ENCODE assay signal across 37 cellular contexts in the genomic region with DNA sequence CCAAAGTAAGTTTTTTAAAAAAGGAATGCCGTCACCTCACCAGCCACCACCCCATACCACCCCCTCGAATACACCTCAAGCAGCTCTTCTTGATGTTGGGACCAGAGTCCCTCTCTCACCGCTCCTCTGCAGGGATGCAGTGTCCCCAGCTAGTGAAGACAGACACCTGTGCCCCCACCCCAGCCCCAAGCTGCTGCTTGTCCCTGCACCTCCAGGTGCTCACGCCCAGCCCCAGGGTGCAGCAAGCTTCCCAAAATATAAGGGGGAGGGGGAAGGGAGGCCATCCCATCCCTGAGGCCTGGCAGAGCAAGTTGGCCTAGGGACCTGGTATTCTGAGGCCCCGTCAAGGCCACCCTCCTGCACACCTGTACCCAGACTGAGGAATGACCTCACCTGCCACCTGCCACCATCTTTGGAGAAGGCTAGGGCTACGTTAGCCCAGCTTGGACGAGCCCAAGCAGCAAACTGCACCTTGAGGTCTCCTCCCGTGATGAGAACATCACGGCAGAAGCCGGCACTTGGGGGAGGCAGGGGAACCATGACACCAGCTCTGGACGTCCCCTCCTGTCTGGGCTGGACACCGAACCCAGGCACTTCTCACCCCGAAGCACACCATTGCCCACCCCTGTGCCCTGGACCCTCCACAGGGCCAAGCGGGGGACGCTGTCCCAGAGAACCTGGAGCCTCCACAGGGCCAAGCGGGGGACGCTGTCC. TPM values are rescaled to one million over a fixed set of nuclear protein-coding genes. Genes with fewer than 3 reads are reported as not detected.
"Had no signal": no experiment of that assay in that cellular context is flagged by ENCODE, and none has a peak within 500 bp of the region (broad histone marks: within the 10 kb centered on the region; RNA-seq: fewer than 3 reads in every experiment).

No MANE protein-coding gene starts in this region.

- ATAC-seq: activated CD8-positive, alpha-beta T cell treated with anti-CD3 and anti-CD28 coated beads for 36 hours; activated T-cell treated with anti-CD3 and anti-CD28 coated beads, Interleukin-2, amount 50 U/mL, for 4 hours; activated T-cell treated with anti-CD3 and anti-CD28 coated beads, Interleukin-2, amount 50 U/mL, for 72 hours; activated T-helper 17 cell treated with anti-CD3 and anti-CD28 coated beads, Interleukin-2, amount 50 U/mL, for 72 hours; body of pancreas had no signal

- H3K4me1 ChIP-seq: adrenal gland, body of pancreas, breast epithelium had no signal

- H3K4me1 Mint-ChIP-seq: activated B cell treated with CpG ODN at 0.5 μM for 24 hours; activated CD4-positive, alpha-beta T cell treated with anti-CD3 and anti-CD28 coated beads, Interleukin-2, amount 10 ng/mL, durations not matched to agents 24 days and 14 days; activated naive CD8-positive, alpha-beta T cell treated with anti-CD3 and anti-CD28 coated beads for 36 hours; activated T-helper 17 cell treated with anti-CD3 and anti-CD28 coated beads, Interleukin-2, amount 50 U/mL, for 72 hours had no signal

- H3K27me3 Mint-ChIP-seq: activated B cell treated with CpG ODN at 0.5 μM for 24 hours; activated CD4-positive, alpha-beta memory T cell treated with anti-CD3 and anti-CD28 coated beads for 36 hours; activated CD4-positive, alpha-beta T cell treated with anti-CD3 and anti-CD28 coated beads, Interleukin-2, amount 10 ng/mL, durations not matched to agents 24 days and 14 days; activated CD8-positive, alpha-beta T cell treated with anti-CD3 and anti-CD28 coated beads for 36 hours; activated naive CD8-positive, alpha-beta T cell treated with anti-CD3 and anti-CD28 coated beads for 36 hours; activated T-helper 17 cell treated with anti-CD3 and anti-CD28 coated beads, Interleukin-2, amount 50 U/mL, for 72 hours had no signal

- H3K9me3 ChIP-seq: adrenal gland, body of pancreas, breast epithelium had no signal

- H3K4me3 Mint-ChIP-seq: activated B cell treated with CpG ODN at 0.5 μM for 24 hours; activated CD4-positive, alpha-beta memory T cell treated with anti-CD3 and anti-CD28 coated beads for 36 hours; activated CD4-positive, alpha-beta T cell treated with anti-CD3 and anti-CD28 coated beads, Interleukin-2, amount 10 ng/mL, durations not matched to agents 24 days and 14 days; activated CD8-positive, alpha-beta T cell treated with anti-CD3 and anti-CD28 coated beads for 36 hours; activated naive CD4-positive, alpha-beta T cell treated with anti-CD3 and anti-CD28 coated beads for 36 hours; activated naive CD8-positive, alpha-beta T cell treated with anti-CD3 and anti-CD28 coated beads for 36 hours; activated T-cell treated with anti-CD3 and anti-CD28 coated beads, Interleukin-2, amount 50 U/mL, for 4 hours; activated T-cell treated with anti-CD3 and anti-CD28 coated beads, Interleukin-2, amount 50 U/mL, for 72 hours; activated T-helper 1 cell treated with anti-CD3 and anti-CD28 coated beads, Interleukin-12 subunit alpha, Interleukin-12 subunit beta, Interleukin-2, Interleukin-4 antibody, amounts not matched to agents 30 ng/mL and 10 ng/mL and 1 ng/mL, durations not matched to agents 14 hours and 24 hours and 36 hours; activated T-helper 17 cell treated with anti-CD3 and anti-CD28 coated beads, Interleukin-2, amount 50 U/mL, for 72 hours; T-helper 1 cell treated with Interleukin-12 subunit alpha and Interleukin-12 subunit beta and Interleukin-4 antibody, amounts not matched to agents 30 μg/mL and 1 μg/mL, for 36 hours; T-helper 2 cell treated with Interferon-gamma antibody and Interleukin-4, amounts not matched to agents 5 μg/mL and 100 μg/mL, for 36 hours had no signal

- H3K9me3 Mint-ChIP-seq: activated B cell treated with CpG ODN at 0.5 μM for 24 hours; activated CD4-positive, alpha-beta memory T cell treated with anti-CD3 and anti-CD28 coated beads for 36 hours; activated CD4-positive, alpha-beta T cell treated with anti-CD3 and anti-CD28 coated beads, Interleukin-2, amount 10 ng/mL, durations not matched to agents 24 days and 14 days; activated CD8-positive, alpha-beta T cell treated with anti-CD3 and anti-CD28 coated beads for 36 hours; activated naive CD4-positive, alpha-beta T cell treated with anti-CD3 and anti-CD28 coated beads for 36 hours; activated naive CD4-positive, alpha-beta T cell treated with anti-CD3 and anti-CD28 coated beads, Interleukin-2, amount 50 U/mL, for 72 hours; activated naive CD8-positive, alpha-beta T cell treated with anti-CD3 and anti-CD28 coated beads for 36 hours; activated T-cell treated with anti-CD3 and anti-CD28 coated beads, Interleukin-2, amount 50 U/mL, for 4 hours; activated T-helper 1 cell treated with anti-CD3 and anti-CD28 coated beads, Interleukin-12 subunit alpha, Interleukin-12 subunit beta, Interleukin-2, Interleukin-4 antibody, amounts not matched to agents 30 ng/mL and 10 ng/mL and 1 ng/mL, durations not matched to agents 14 hours and 24 hours and 36 hours; activated T-helper 17 cell treated with anti-CD3 and anti-CD28 coated beads, Interleukin-2, amount 50 U/mL, for 72 hours; T-helper 2 cell treated with Interferon-gamma antibody and Interleukin-4, amounts not matched to agents 5 μg/mL and 100 μg/mL, for 36 hours had no signal

- DNase-seq: activated B cell treated with CpG ODN at 0.5 μM for 24 hours; activated CD4-positive, alpha-beta memory T cell treated with anti-CD3 and anti-CD28 coated beads for 36 hours; activated CD4-positive, alpha-beta T cell treated with anti-CD3 and anti-CD28 coated beads for 4 hours; activated CD4-positive, alpha-beta T cell treated with anti-CD3 and anti-CD28 coated beads, Interleukin-2, amount 10 ng/mL, durations not matched to agents 24 days and 14 days; activated CD4-positive, alpha-beta T cell treated with anti-CD3 and anti-CD28 coated beads, Interleukin-2, amount 50 U/mL, for 1 hour; activated CD4-positive, alpha-beta T cell treated with anti-CD3 and anti-CD28 coated beads, Interleukin-2, amount 50 U/mL, for 4 hours; activated CD4-positive, CD25-positive, alpha-beta regulatory T cell treated with anti-CD3 and anti-CD28 coated beads, Interleukin-2, amount 50 U/mL, for 72 hours; activated CD8-positive, alpha-beta memory T cell treated with anti-CD3 and anti-CD28 coated beads, Interleukin-2, amount 50 U/mL, for 4 hours; activated CD8-positive, alpha-beta T cell treated with anti-CD3 and anti-CD28 coated beads for 36 hours; activated effector memory CD4-positive, alpha-beta T cell treated with anti-CD3 and anti-CD28 coated beads, Interleukin-2, amount 50 U/mL, for 16 hours; activated gamma-delta T cell treated with Interleukin-2 at 50 U/mL for 16 hours; activated naive CD4-positive, alpha-beta T cell; activated naive CD4-positive, alpha-beta T cell treated with anti-CD3 and anti-CD28 coated beads for 36 hours; activated naive CD4-positive, alpha-beta T cell treated with anti-CD3 and anti-CD28 coated beads, Interleukin-2, amount 50 U/mL, for 16 hours; activated naive CD8-positive, alpha-beta T cell treated with anti-CD3 and anti-CD28 coated beads for 36 hours; activated T-cell treated with anti-CD3 and anti-CD28 coated beads for 4 hours; activated T-cell treated with anti-CD3 and anti-CD28 coated beads, Interleukin-2, amount 50 U/mL, for 1 hour; activated T-cell treated with anti-CD3 and anti-CD28 coated beads, Interleukin-2, amount 50 U/mL, for 4 hours; activated T-cell treated with anti-CD3 and anti-CD28 coated beads, Interleukin-2, amount 50 U/mL, for 72 hours; adrenal gland; amniotic stem cell; aorta; body of pancreas; brain microvascular endothelial cell; central memory CD4-positive, alpha-beta T cell; T-helper 1 cell; T-helper 2 cell; T-helper 9 cell had no signal

- H3K36me3 Mint-ChIP-seq: activated naive CD4-positive, alpha-beta T cell treated with anti-CD3 and anti-CD28 coated beads, Interleukin-2, amount 50 U/mL, for 72 hours had no signal

- H3K27ac ChIP-seq: adrenal gland, body of pancreas, brain microvascular endothelial cell, breast epithelium, VCaP had no signal

- H3K36me3 ChIP-seq: breast epithelium had no signal

- H3K4me3 ChIP-seq: adrenal gland, body of pancreas, breast epithelium had no signal

- H3K27me3 ChIP-seq: adrenal gland, body of pancreas, brain microvascular endothelial cell, breast epithelium had no signal

- H3K27ac Mint-ChIP-seq: activated B cell treated with CpG ODN at 0.5 μM for 24 hours; activated CD4-positive, alpha-beta memory T cell treated with anti-CD3 and anti-CD28 coated beads for 36 hours; activated CD4-positive, alpha-beta T cell treated with anti-CD3 and anti-CD28 coated beads, Interleukin-2, amount 10 ng/mL, durations not matched to agents 24 days and 14 days; activated CD8-positive, alpha-beta T cell treated with anti-CD3 and anti-CD28 coated beads for 36 hours; activated naive CD4-positive, alpha-beta T cell treated with anti-CD3 and anti-CD28 coated beads for 36 hours; activated naive CD4-positive, alpha-beta T cell treated with anti-CD3 and anti-CD28 coated beads, Interleukin-2, amount 50 U/mL, for 72 hours; activated naive CD8-positive, alpha-beta T cell treated with anti-CD3 and anti-CD28 coated beads for 36 hours; activated T-cell treated with anti-CD3 and anti-CD28 coated beads, Interleukin-2, amount 50 U/mL, for 72 hours; activated T-helper 1 cell treated with anti-CD3 and anti-CD28 coated beads, Interleukin-12 subunit alpha, Interleukin-12 subunit beta, Interleukin-2, Interleukin-4 antibody, amounts not matched to agents 30 ng/mL and 10 ng/mL and 1 ng/mL, durations not matched to agents 14 hours and 24 hours and 36 hours; activated T-helper 17 cell treated with anti-CD3 and anti-CD28 coated beads, Interleukin-2, amount 50 U/mL, for 72 hours; T-helper 1 cell treated with Interleukin-12 subunit alpha and Interleukin-12 subunit beta and Interleukin-4 antibody, amounts not matched to agents 30 μg/mL and 1 μg/mL, for 36 hours; T-helper 2 cell treated with Interferon-gamma antibody and Interleukin-4, amounts not matched to agents 5 μg/mL and 100 μg/mL, for 36 hours had no signal

RNA-seq across cellular contexts. Expression of a gene that starts 45.7 kb away (rescaled TPM):
- total RNA-seq: activated B cell treated with CpG ODN at 0.5 μM for 24 hours; activated CD4-positive, alpha-beta memory T cell treated with anti-CD3 and anti-CD28 coated beads for 36 hours; activated CD4-positive, alpha-beta T cell treated with anti-CD3 and anti-CD28 coated beads, Interleukin-2, amount 10 ng/mL, durations not matched to agents 24 days and 14 days; activated CD8-positive, alpha-beta memory T cell treated with anti-CD3 and anti-CD28 coated beads for 36 hours; activated naive CD4-positive, alpha-beta T cell treated with anti-CD3 and anti-CD28 coated beads for 36 hours; activated T-cell treated with anti-CD3 and anti-CD28 coated beads, Interleukin-2, amount 50 U/mL, for 4 hours; activated T-helper 1 cell treated with anti-CD3 and anti-CD28 coated beads, Interleukin-12 subunit alpha, Interleukin-12 subunit beta, Interleukin-2, Interleukin-4 antibody, amounts not matched to agents 30 ng/mL and 10 ng/mL and 1 ng/mL, durations not matched to agents 14 hours and 24 hours and 36 hours; aorta; body of pancreas; cerebellum had no signal
